1 cellular context compared by ENCODE assay signal in genomic region chr2:30346475-30347169, GRCh38.
TF ChIP-seq lines count a peak whose summit lies in the region.

No MANE protein-coding gene starts in this region.

TF ChIP-seq in IMR-90, 13 proteins besides CTCF, POLR2A, EP300 and RAD21:
- TF ChIP-seq MXI1 (IDR thresholded peaks at IDR 0.05; ENCODE audit: borderline replicate concordance, low read depth, low read length) = no peak
- TF ChIP-seq MAFK (IDR thresholded peaks at IDR 0.05; ENCODE audit: low read depth, low read length) = no peak
- TF ChIP-seq MAZ (IDR thresholded peaks at IDR 0.05; ENCODE audit: borderline replicate concordance, low read depth, low read length) = no peak
- TF ChIP-seq RCOR1 (IDR thresholded peaks at IDR 0.05; ENCODE audit: insufficient replicate concordance, low read length) = no peak
- no peak for TF ChIP-seq ELK1 (IDR thresholded peaks at IDR 0.05; ENCODE audit: borderline replicate concordance, low read depth, low read length)
